Comparison of ENCODE assay signal across 15 cellular contexts in genomic region chr3:87053548-87053947, GRCh38.
A peak's percentile ranks its signal among the peaks of the same experiment; 100 is the strongest.
DNase-seq lines count a peak whose midpoint lies in the region; ATAC-seq lines count a peak whose summit lies in the region.
"Had no signal": no experiment of that assay in that cellular context is flagged by ENCODE, and none has a peak within 500 bp of the region (broad histone marks: within the 10 kb centered on the region; RNA-seq: fewer than 3 reads in every experiment).

No MANE protein-coding gene starts in this region.

- DNase-seq in CD1c-positive myeloid dendritic cell (ENCODE audit: extremely low spot score) (peak; percentile 5), OCI-M1 (lab: John Stamatoyannopoulos, UW) (peak; percentile 2), fibroblast of gingiva (ENCODE audit: low read depth) (peak; percentile 33), NCI-H1105 (lab: John Stamatoyannopoulos, UW) (no peak)
- DNase-seq: Calu3; CD4-positive, CD25-positive, alpha-beta regulatory T cell; DMS79; EL; HCEC 1CT; HFFc6; IMR-90; KBM-7 had no signal

- ATAC-seq in HG02571 (IDR thresholded peaks at IDR 0.05; ENCODE audit: unreplicated experiment): no peak
- no peak for ATAC-seq in GM18517 (IDR thresholded peaks at IDR 0.05; ENCODE audit: unreplicated experiment)
- ATAC-seq: A549 had no signal
